ENCODE assay signal across 1 cellular context in the genomic region with DNA sequence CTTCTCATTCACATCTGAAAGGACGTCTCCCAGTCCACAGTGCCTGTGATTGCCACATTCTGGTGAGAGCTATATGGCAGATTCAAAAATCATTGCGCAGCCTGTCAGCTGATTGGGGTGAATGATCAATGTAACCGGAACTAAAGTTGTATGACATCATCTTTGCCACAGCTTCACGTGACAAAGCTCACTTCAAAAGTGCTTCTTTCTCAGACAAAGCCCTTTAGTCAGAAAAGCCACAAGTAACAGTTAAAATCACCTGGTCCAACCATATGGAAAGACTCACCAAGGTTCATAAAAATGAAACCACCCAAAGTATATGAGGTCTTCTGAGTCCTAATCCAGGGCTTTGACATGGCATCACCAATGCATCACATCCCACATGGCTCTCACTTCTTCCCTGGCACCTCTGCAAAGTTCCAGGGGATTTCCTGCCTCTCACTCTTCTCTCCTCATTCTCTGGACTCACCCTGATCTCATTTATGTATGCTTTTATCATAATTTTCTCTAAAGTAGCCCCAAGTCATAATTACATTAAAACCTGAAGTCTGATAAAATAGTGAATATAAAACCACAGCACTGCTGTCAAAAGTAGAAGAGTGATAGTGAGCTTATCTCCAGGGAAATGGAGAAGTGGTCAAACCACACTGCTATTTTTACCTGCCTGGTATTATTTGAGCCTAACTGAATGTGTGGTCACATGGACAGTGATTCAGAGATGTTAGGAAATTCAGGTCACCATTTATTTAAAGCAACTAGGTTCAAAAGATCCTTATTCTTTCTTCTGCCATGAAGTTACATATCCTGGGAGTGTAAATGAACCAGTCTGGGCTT.
TF ChIP-seq lines count a peak whose summit lies in the region.

No MANE protein-coding gene starts in this region.

TF ChIP-seq in GM23338, 12 proteins besides CTCF, POLR2A, EP300 and RAD21 (continued from another document):
- TF ChIP-seq, protein P1, sequence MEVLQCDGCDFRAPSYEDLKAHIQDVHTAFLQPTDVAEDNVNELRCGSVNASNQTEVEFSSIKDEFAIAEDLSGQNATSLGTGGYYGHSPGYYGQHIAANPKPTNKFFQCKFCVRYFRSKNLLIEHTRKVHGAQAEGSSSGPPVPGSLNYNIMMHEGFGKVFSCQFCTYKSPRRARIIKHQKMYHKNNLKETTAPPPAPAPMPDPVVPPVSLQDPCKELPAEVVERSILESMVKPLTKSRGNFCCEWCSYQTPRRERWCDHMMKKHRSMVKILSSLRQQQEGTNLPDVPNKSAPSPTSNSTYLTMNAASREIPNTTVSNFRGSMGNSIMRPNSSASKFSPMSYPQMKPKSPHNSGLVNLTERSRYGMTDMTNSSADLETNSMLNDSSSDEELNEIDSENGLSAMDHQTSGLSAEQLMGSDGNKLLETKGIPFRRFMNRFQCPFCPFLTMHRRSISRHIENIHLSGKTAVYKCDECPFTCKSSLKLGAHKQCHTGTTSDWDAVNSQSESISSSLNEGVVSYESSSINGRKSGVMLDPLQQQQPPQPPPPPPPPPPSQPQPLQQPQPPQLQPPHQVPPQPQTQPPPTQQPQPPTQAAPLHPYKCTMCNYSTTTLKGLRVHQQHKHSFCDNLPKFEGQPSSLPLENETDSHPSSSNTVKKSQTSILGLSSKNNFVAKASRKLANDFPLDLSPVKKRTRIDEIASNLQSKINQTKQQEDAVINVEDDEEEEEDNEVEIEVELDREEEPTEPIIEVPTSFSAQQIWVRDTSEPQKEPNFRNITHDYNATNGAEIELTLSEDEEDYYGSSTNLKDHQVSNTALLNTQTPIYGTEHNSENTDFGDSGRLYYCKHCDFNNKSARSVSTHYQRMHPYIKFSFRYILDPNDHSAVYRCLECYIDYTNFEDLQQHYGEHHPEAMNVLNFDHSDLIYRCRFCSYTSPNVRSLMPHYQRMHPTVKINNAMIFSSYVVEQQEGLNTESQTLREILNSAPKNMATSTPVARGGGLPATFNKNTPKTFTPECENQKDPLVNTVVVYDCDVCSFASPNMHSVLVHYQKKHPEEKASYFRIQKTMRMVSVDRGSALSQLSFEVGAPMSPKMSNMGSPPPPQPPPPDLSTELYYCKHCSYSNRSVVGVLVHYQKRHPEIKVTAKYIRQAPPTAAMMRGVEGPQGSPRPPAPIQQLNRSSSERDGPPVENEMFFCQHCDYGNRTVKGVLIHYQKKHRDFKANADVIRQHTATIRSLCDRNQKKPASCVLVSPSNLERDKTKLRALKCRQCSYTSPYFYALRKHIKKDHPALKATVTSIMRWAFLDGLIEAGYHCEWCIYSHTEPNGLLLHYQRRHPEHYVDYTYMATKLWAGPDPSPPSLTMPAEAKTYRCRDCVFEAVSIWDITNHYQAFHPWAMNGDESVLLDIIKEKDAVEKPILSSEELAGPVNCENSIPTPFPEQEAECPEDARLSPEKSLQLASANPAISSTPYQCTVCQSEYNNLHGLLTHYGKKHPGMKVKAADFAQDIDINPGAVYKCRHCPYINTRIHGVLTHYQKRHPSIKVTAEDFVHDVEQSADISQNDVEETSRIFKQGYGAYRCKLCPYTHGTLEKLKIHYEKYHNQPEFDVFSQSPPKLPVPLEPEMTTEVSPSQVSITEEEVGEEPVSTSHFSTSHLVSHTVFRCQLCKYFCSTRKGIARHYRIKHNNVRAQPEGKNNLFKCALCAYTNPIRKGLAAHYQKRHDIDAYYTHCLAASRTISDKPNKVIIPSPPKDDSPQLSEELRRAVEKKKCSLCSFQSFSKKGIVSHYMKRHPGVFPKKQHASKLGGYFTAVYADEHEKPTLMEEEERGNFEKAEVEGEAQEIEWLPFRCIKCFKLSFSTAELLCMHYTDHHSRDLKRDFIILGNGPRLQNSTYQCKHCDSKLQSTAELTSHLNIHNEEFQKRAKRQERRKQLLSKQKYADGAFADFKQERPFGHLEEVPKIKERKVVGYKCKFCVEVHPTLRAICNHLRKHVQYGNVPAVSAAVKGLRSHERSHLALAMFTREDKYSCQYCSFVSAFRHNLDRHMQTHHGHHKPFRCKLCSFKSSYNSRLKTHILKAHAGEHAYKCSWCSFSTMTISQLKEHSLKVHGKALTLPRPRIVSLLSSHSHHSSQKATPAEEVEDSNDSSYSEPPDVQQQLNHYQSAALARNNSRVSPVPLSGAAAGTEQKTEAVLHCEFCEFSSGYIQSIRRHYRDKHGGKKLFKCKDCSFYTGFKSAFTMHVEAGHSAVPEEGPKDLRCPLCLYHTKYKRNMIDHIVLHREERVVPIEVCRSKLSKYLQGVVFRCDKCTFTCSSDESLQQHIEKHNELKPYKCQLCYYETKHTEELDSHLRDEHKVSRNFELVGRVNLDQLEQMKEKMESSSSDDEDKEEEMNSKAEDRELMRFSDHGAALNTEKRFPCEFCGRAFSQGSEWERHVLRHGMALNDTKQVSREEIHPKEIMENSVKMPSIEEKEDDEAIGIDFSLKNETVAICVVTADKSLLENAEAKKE (CRISPR knock-in tag; IDR thresholded peaks at IDR 0.05): no peak
- TF ChIP-seq CREB1 (CRISPR knock-in tag; IDR thresholded peaks at IDR 0.05; ENCODE audit: low read depth): no peak
- no peak for TF ChIP-seq EZH2phosphoT487 (IDR thresholded peaks at IDR 0.05; ENCODE audit: unreplicated experiment)
